10 cellular contexts compared by ENCODE assay signal in the genomic region with DNA sequence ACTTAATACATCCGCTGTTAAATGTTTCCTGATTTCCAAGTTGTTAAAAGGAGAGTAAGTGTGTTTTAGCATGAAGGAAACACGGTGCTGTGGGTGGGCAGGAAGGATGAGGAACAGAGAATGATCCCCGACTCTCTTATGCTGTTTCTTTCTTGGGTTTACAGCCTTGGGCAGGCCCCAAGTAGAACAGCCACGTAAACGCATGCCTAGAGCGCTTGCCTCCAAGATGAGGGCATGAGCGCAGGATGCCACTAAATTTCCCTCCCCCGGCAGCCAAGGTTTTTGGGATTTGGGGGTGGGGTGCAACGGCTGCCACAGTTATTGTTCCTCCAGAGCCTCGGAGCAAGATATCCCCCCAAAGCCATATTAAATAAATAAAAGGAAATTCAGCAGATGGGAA. TPM values are rescaled to one million over a fixed set of nuclear protein-coding genes. Genes with fewer than 3 reads are reported as not detected.
DNase-seq lines count a peak whose midpoint lies in the region; ATAC-seq and FAIRE-seq lines count a peak whose summit lies in the region.
"Had no signal": no experiment of that assay in that cellular context is flagged by ENCODE, and none has a peak within 500 bp of the region (broad histone marks: within the 10 kb centered on the region; RNA-seq: fewer than 3 reads in every experiment).

No MANE protein-coding gene starts in this region.

- no peaks in the 10 kb centered on the region for H4K20me1 ChIP-seq in BLaER1 treated with 17β-estradiol and CSF1 and Interleukin-3, amounts not matched to agents 10 nM and 100 nM

- H4K91ac ChIP-seq in neuronal stem cell (ENCODE audit: low read depth, low read length, poor library complexity) = no peak overlapping the region

- H3K27ac Mint-ChIP-seq in effector memory CD8-positive, alpha-beta T cell = no peak overlapping the region

- DNase-seq in effector memory CD8-positive, alpha-beta T cell = no peak
- DNase-seq in neuronal stem cell (ENCODE audit: low spot score) (no peak), HK-2 (ENCODE audit: unreplicated experiment) (no peak), GM19239 (ENCODE audit: insufficient read length, low spot score) (no peak)
- DNase-seq in stimulated activated CD4-positive, alpha-beta T cell treated with anti-CD3 and anti-CD28 coated beads, Interleukin-4, amount 100 ng/mL, for 1 hour = no peak
- DNase-seq: cerebellar nuclear complex, DND-41 had no signal

- H2AFZ ChIP-seq in neuronal stem cell (ENCODE audit: low read length) = peak overlapping the region; percentile 86

- no peak overlapping the region for H2BK12ac ChIP-seq in neuronal stem cell (ENCODE audit: low read length)

- no peak overlapping the region for H3K18ac ChIP-seq in neuronal stem cell (ENCODE audit: low read length)

- H4K8ac ChIP-seq in neuronal stem cell (ENCODE audit: low read depth, low read length) = no peak overlapping the region

- no peaks in the 10 kb centered on the region for H3K36me3 ChIP-seq in BLaER1 treated with 17β-estradiol and CSF1 and Interleukin-3, amounts not matched to agents 10 nM and 100 nM
- H3K36me3 ChIP-seq in HUES64 (ENCODE audit: insufficient read depth, low read length) (no peaks in the 10 kb centered on the region), neuronal stem cell (replicated peaks in 1 of 2; ENCODE audit: control insufficient read depth in 2 of 2, insufficient read depth in 2 of 2, low read length in 2 of 2) (no peaks in the 10 kb centered on the region)

- peaks cover 51 to 61% of the 10 kb centered on the region in 2 donors for H3K27me3 Mint-ChIP-seq in effector memory CD8-positive, alpha-beta T cell

- no peaks in the 10 kb centered on the region for H3K79me1 ChIP-seq in neuronal stem cell (ENCODE audit: low read depth, low read length)

- H3K4me3 Mint-ChIP-seq in effector memory CD8-positive, alpha-beta T cell = peak overlapping the region; percentile 44 to 56

- peak overlapping the region in 4 of 11 experiments; percentile 22 to 41 (median 31); a peak in 1 of 22 replicates for H3K9ac ChIP-seq in BLaER1 treated with 17β-estradiol and CSF1 and Interleukin-3, amounts not matched to agents 10 nM and 100 nM
- no peak overlapping the region for H3K9ac ChIP-seq in HUES64 (ENCODE audit: low read depth, low read length)
- no peak overlapping the region for H3K9ac ChIP-seq in neuronal stem cell (ENCODE audit: low read depth, low read length, poor library complexity)

- H3K27me3 ChIP-seq in BLaER1 treated with 17β-estradiol and CSF1 and Interleukin-3, amounts not matched to agents 10 nM and 100 nM = peaks cover 23 to 36% (median 29%) of the 10 kb centered on the region in 11 experiments
- H3K27me3 ChIP-seq in HUES64 (ENCODE audit: insufficient read depth, low read length) = peaks cover 25% of the 10 kb centered on the region
- peaks cover 0 to 22% (median 8%) of the 10 kb centered on the region in 3 experiments for H3K27me3 ChIP-seq in neuronal stem cell (ENCODE audit: control insufficient read depth in 3 of 3, insufficient read depth in 3 of 3, low read depth in 1 of 3, low read length in 3 of 3)

- no peak overlapping the region for H2BK15ac ChIP-seq in neuronal stem cell (ENCODE audit: low read length)

- H3K36me3 Mint-ChIP-seq in effector memory CD8-positive, alpha-beta T cell (ENCODE audit: insufficient read depth) = no peaks in the 10 kb centered on the region

- no peak overlapping the region for H2BK5ac ChIP-seq in neuronal stem cell (ENCODE audit: low read length)

- no peak overlapping the region for H2BK120ac ChIP-seq in neuronal stem cell (ENCODE audit: low read depth, low read length)

- H3K23ac ChIP-seq in neuronal stem cell (ENCODE audit: low read depth, low read length, poor library complexity) = no peak overlapping the region

- peaks cover 10 to 34% (median 14%) of the 10 kb centered on the region in 10 experiments; a peak in 19 of 20 replicates for H3K4me1 ChIP-seq in BLaER1 treated with 17β-estradiol and CSF1 and Interleukin-3, amounts not matched to agents 10 nM and 100 nM
- H3K4me1 ChIP-seq in HUES64 (ENCODE audit: insufficient read depth, low read length) (peaks cover 5% of the 10 kb centered on the region; the same call in 1 of the 2 replicates), neuronal stem cell (ENCODE audit: control insufficient read depth in 2 of 2, insufficient read depth in 1 of 2, low read depth in 1 of 2, low read length in 2 of 2) (peaks cover 8 to 9% of the 10 kb centered on the region in 2 donors)

- no peak for FAIRE-seq in GM19239 (lab: Jason Lieb, UNC)

- peak overlapping the region; percentile 60 to 83 (median 67) for H3K4me2 ChIP-seq in BLaER1 treated with 17β-estradiol and CSF1 and Interleukin-3, amounts not matched to agents 10 nM and 100 nM
- H3K4me2 ChIP-seq in neuronal stem cell (ENCODE audit: insufficient read depth, low read length, poor library complexity, severe bottlenecking) = peak overlapping the region; percentile 60

- 38% methylated on average over 8 of the region's 10 CpGs for WGBS in HUES64
- no CpG with 5 or more reads among the region's 10 CpGs for WGBS in neuronal stem cell (ENCODE audit: extremely low coverage in 2 of 2, insufficient read length in 2 of 2, insufficient replicate concordance in 1 of 2), 2 donors

- no peaks in the 10 kb centered on the region for H3K9me3 Mint-ChIP-seq in effector memory CD8-positive, alpha-beta T cell

- H3K14ac ChIP-seq in neuronal stem cell (ENCODE audit: low read length) = no peak overlapping the region

- no peak overlapping the region for H3K27ac ChIP-seq in BLaER1 treated with 17β-estradiol and CSF1 and Interleukin-3, amounts not matched to agents 10 nM and 100 nM
- H3K27ac ChIP-seq in HUES64 (ENCODE audit: low read depth, low read length) (no peak overlapping the region), neuronal stem cell (replicated peaks; ENCODE audit: low read length) (no peak overlapping the region)

- peak overlapping the region in 5 of 10 experiments; percentile 5 to 52 (median 27); a peak in 6 of 20 replicates for H3K4me3 ChIP-seq in BLaER1 treated with 17β-estradiol and CSF1 and Interleukin-3, amounts not matched to agents 10 nM and 100 nM
- H3K4me3 ChIP-seq in HUES64 (ENCODE audit: low read length) (peak overlapping the region; percentile 49), neuronal stem cell (ENCODE audit: low read length in 2 of 2) (no peak overlapping the region)

- H2AK5ac ChIP-seq in neuronal stem cell (ENCODE audit: low read depth, low read length) = no peak overlapping the region

- H3K4me1 Mint-ChIP-seq in effector memory CD8-positive, alpha-beta T cell (ENCODE audit: low read depth in 2 of 2) = no peaks in the 10 kb centered on the region

- no peak for ATAC-seq in effector memory CD8-positive, alpha-beta T cell (replicated peaks)
- ATAC-seq in HG03439 (IDR thresholded peaks at IDR 0.05; ENCODE audit: unreplicated experiment) = no peak

- no peaks in the 10 kb centered on the region for H3K9me3 ChIP-seq in BLaER1 treated with 17β-estradiol and CSF1 and Interleukin-3, amounts not matched to agents 10 nM and 100 nM (replicated peaks in 1 of 11)
- H3K9me3 ChIP-seq in HUES64 (ENCODE audit: insufficient read depth, low read depth, low read length) = no peaks in the 10 kb centered on the region
- H3K9me3 ChIP-seq in neuronal stem cell (replicated peaks in 1 of 2; ENCODE audit: control insufficient read depth in 2 of 2, insufficient read depth in 1 of 2, low read depth in 1 of 2, low read length in 2 of 2) = no peaks in the 10 kb centered on the region

- H3K4ac ChIP-seq in neuronal stem cell (ENCODE audit: low read length) = no peak overlapping the region

RNA-seq across cellular contexts. Expression of a gene that starts 10.1 kb away (rescaled TPM):
- polyA plus RNA-seq in HUES64 (2013, experiment 1 of 2) = 49.9 TPM
- polyA plus RNA-seq in HUES64 (2013, experiment 2 of 2) = 54.3 TPM
- 40.3 TPM for polyA plus RNA-seq in neuronal stem cell (2013, experiment 1 of 2)
- polyA plus RNA-seq in neuronal stem cell (2013, experiment 2 of 2) = 38.7 TPM

RNA-seq across cellular contexts. Expression of a gene that starts 35.4 kb away (rescaled TPM):
- 72.2 TPM for polyA plus RNA-seq in HUES64 (2013, experiment 1 of 2)
- polyA plus RNA-seq in HUES64 (2013, experiment 2 of 2) = 59.3 TPM
- 7.6 TPM for polyA plus RNA-seq in neuronal stem cell (2013, experiment 1 of 2)
- polyA plus RNA-seq in neuronal stem cell (2013, experiment 2 of 2) = 7.7 TPM

RNA-seq across cellular contexts. Expression of a gene that starts 44.4 kb away (rescaled TPM):
- polyA plus RNA-seq in HUES64 (2013, experiment 1 of 2) = 0.30 TPM
- polyA plus RNA-seq in HUES64 (2013, experiment 2 of 2) = 0.13 TPM
- polyA plus RNA-seq in neuronal stem cell (2013, experiment 1 of 2) = not detected
- not detected for polyA plus RNA-seq in neuronal stem cell (2013, experiment 2 of 2)

RNA-seq across cellular contexts. Expression of a gene that starts 55.3 kb away (rescaled TPM):
- 18.9 TPM for polyA plus RNA-seq in HUES64 (2013, experiment 1 of 2)
- polyA plus RNA-seq in HUES64 (2013, experiment 2 of 2) = 20.0 TPM
- polyA plus RNA-seq in neuronal stem cell (2013, experiment 1 of 2) = 17.5 TPM
- polyA plus RNA-seq in neuronal stem cell (2013, experiment 2 of 2) = 17.1 TPM
